Comparison of ENCODE assay signal across 8 cellular contexts in genomic region chr1:207321790-207322530, GRCh38. TPM values are rescaled to one million over a fixed set of nuclear protein-coding genes. Genes with fewer than 3 reads are reported as not detected.
A peak's percentile ranks its signal among the peaks of the same experiment; 100 is the strongest.
DNase-seq lines count a peak whose midpoint lies in the region; ATAC-seq and TF ChIP-seq lines count a peak whose summit lies in the region.

No MANE protein-coding gene starts in this region.

- H3K79me2 ChIP-seq in mammary epithelial cell (ENCODE audit: insufficient read depth, low read length), result no peaks in the 10 kb centered on the region

- intact Hi-C loops in mammary epithelial cell (cut with micrococcal nuclease) (loop anchor here (1.0 to 10.0 kb wide), 7 partner anchors 63 to 267 kb away; partner anchors contain the start of genes PFKFB2 and YOD1), left colon (cut with DNase I, micrococcal nuclease) (no loop called here)

- H3K4me1 ChIP-seq in BLaER1 treated with 17β-estradiol and CSF1 and Interleukin-3, amounts not matched to agents 10 nM and 100 nM, result peaks cover 15 to 61% (median 25%) of the 10 kb centered on the region in 10 experiments
- peaks cover 11% of the 10 kb centered on the region for H3K4me1 ChIP-seq in mammary epithelial cell (ENCODE audit: insufficient read depth, low read length)

- H4K20me1 ChIP-seq in BLaER1 treated with 17β-estradiol and CSF1 and Interleukin-3, amounts not matched to agents 10 nM and 100 nM, result peaks cover 0 to 47% (median 0%) of the 10 kb centered on the region in 11 experiments; a peak in 5 of 22 replicates
- no peaks in the 10 kb centered on the region for H4K20me1 ChIP-seq in mammary epithelial cell (ENCODE audit: insufficient read depth, low read length)

- peak overlapping the region; percentile 78 to 99 (median 89) for H3K4me3 ChIP-seq in BLaER1 treated with 17β-estradiol and CSF1 and Interleukin-3, amounts not matched to agents 10 nM and 100 nM
- peak overlapping the region; percentile 76 to 91 (median 78) for H3K4me3 ChIP-seq in mammary epithelial cell (replicated peaks in 1 of 3; ENCODE audit: insufficient read depth in 1 of 3, low read depth in 2 of 3, low read length in 3 of 3)

- DNase-seq in NCI-H526 treated with DMSO at 0.1 percent for 48 hours (lab: John Stamatoyannopoulos, UW) (peak; percentile 33), mammary epithelial cell (no peak), left colon (peak in 1 of 2 donors; percentile 48), superior temporal gyrus (ENCODE audit: extremely low spot score) (peak; percentile 61), T-helper 9 cell (no peak)
- no peak for DNase-seq in activated CD4-positive, alpha-beta T cell treated with anti-CD3 and anti-CD28 coated beads for 48 hours

- peak overlapping the region; percentile 79 to 98 (median 89) for H3K4me2 ChIP-seq in BLaER1 treated with 17β-estradiol and CSF1 and Interleukin-3, amounts not matched to agents 10 nM and 100 nM
- H3K4me2 ChIP-seq in mammary epithelial cell (ENCODE audit: insufficient read depth, low read depth, low read length), result peak overlapping the region; percentile 92

- CTCF ChIA-PET in mammary epithelial cell (lab: Charles Lee; ENCODE audit: low non-redundant PET), result interaction anchor here (0.6 to 1.0 kb wide), 4 partner anchors 27 to 216 kb away, joined by 3 to 7 read pairs (median 5); no protein-coding TSS in a partner anchor

- TF ChIP-seq CTCF in mammary epithelial cell (conservative IDR thresholded peaks at IDR 0.05 in 1 of 2, IDR thresholded peaks at IDR 0.05 in 1 of 2; ENCODE audit: extremely low read depth in 1 of 2, insufficient read depth in 1 of 2, low read depth in 1 of 2, low read length in 2 of 2), result no peak

- peaks cover 9 to 48% (median 36%) of the 10 kb centered on the region in 11 experiments for H3K36me3 ChIP-seq in BLaER1 treated with 17β-estradiol and CSF1 and Interleukin-3, amounts not matched to agents 10 nM and 100 nM
- H3K36me3 ChIP-seq in mammary epithelial cell (ENCODE audit: insufficient read depth, low read length), result no peaks in the 10 kb centered on the region

- H3K27me3 ChIP-seq in BLaER1 treated with 17β-estradiol and CSF1 and Interleukin-3, amounts not matched to agents 10 nM and 100 nM, result no peaks in the 10 kb centered on the region
- no peaks in the 10 kb centered on the region for H3K27me3 ChIP-seq in mammary epithelial cell (ENCODE audit: insufficient read depth, low read length)

- dilution Hi-C loops in mammary epithelial cell (cut with HindIII; ENCODE audit: low sequenced_read_pairs), result no loop called here

- H3K9ac ChIP-seq in BLaER1 treated with 17β-estradiol and CSF1 and Interleukin-3, amounts not matched to agents 10 nM and 100 nM, result peak overlapping the region; percentile 90 to 100 (median 95)
- peak overlapping the region; percentile 99 for H3K9ac ChIP-seq in mammary epithelial cell (ENCODE audit: insufficient read depth, low read length)

- peak overlapping the region; percentile 89 to 99 (median 94) for H3K27ac ChIP-seq in BLaER1 treated with 17β-estradiol and CSF1 and Interleukin-3, amounts not matched to agents 10 nM and 100 nM
- H3K27ac ChIP-seq in mammary epithelial cell (ENCODE audit: insufficient read depth, low read depth, low read length), result peak overlapping the region; percentile 94

- 3% methylated on average over 11 of the region's 36 CpGs for WGBS in mammary epithelial cell (ENCODE audit: low coverage, missing lambda C conversion rate)

- BruUV-seq in mammary epithelial cell (replicated peaks; lab: Mats Ljungman, UMichigan), result no TSS peak

- H3K9me3 ChIP-seq in BLaER1 treated with 17β-estradiol and CSF1 and Interleukin-3, amounts not matched to agents 10 nM and 100 nM (replicated peaks in 1 of 11), result no peaks in the 10 kb centered on the region
- H3K9me3 ChIP-seq in mammary epithelial cell (replicated peaks; ENCODE audit: insufficient read depth, low read length), result no peaks in the 10 kb centered on the region

- H2AFZ ChIP-seq in mammary epithelial cell (ENCODE audit: low read depth, low read length), result peak overlapping the region; percentile 53

- ATAC-seq in GM21447 (IDR thresholded peaks at IDR 0.05; ENCODE audit: unreplicated experiment), result peak; percentile 6
- ATAC-seq in left colon, result peak; percentile 8

- in situ Hi-C loops in mammary epithelial cell (cut with MboI; ENCODE audit: low sequenced_read_pairs in 2 of 2), result no loop called here

RNA-seq across cellular contexts. Expression of gene CD55, which starts 0.5 kb away (rescaled TPM):
- total RNA-seq in mammary epithelial cell, result 10 to 100 TPM; 35.2 to 40.5 TPM
- polyA plus RNA-seq in mammary epithelial cell, result 18.5 TPM
- polyA minus RNA-seq in mammary epithelial cell, result 20.1 TPM
- 10 to 100 TPM; 44.0 to 75.4 TPM for total RNA-seq in left colon

Comparison
In these comparisons a context has a peak if more than half of its experiments do, and no peak if none do; other contexts are left out.
1. DNase-seq: peak in NCI-H526 treated with DMSO at 0.1 percent for 48 hours (single experiment) and superior temporal gyrus (single experiment); none in mammary epithelial cell (single experiment), T-helper 9 cell (single experiment) and activated CD4-positive, alpha-beta T cell treated with anti-CD3 and anti-CD28 coated beads for 48 hours (single experiment).